Comparison of ENCODE assay signal across 8 cellular contexts in genomic region chrX:22300130-22300529, GRCh38. TPM values are rescaled to one million over a fixed set of nuclear protein-coding genes. Genes with fewer than 3 reads are reported as not detected.
A peak's percentile ranks its signal among the peaks of the same experiment; 100 is the strongest.
DNase-seq lines count a peak whose midpoint lies in the region; ATAC-seq and TF ChIP-seq lines count a peak whose summit lies in the region.

No MANE protein-coding gene starts in this region.

- H3K27ac Mint-ChIP-seq in HFFc6 = no peak overlapping the region
- H3K27ac Mint-ChIP-seq in chondrocyte (ENCODE audit: unreplicated experiment) = peak overlapping the region; percentile 94
- H3K27ac Mint-ChIP-seq in activated naive CD4-positive, alpha-beta T cell treated with anti-CD3 and anti-CD28 coated beads, Interleukin-2, amount 50 U/mL, for 72 hours = no peak overlapping the region

- DNase-seq in DMS 273 (lab: John Stamatoyannopoulos, UW; ENCODE audit: unreplicated experiment) (peak; percentile 86), HFFc6 (peak; percentile 65), NCI-H2196 (lab: John Stamatoyannopoulos, UW; ENCODE audit: unreplicated experiment) (peak; percentile 15), chondrocyte (ENCODE audit: low spot score) (no peak), pons (ENCODE audit: low spot score) (peak; percentile 11), DMS79 (lab: John Stamatoyannopoulos, UW) (no peak)
- no peak for DNase-seq in stimulated activated CD4-positive, alpha-beta T cell treated with anti-CD3 and anti-CD28 coated beads, Interleukin-4, amount 100 ng/mL, for 4 hours
- no peak for DNase-seq in activated naive CD4-positive, alpha-beta T cell treated with anti-CD3 and anti-CD28 coated beads, Interleukin-2, amount 50 U/mL, for 72 hours (ENCODE audit: low spot score in 2 of 2)

- peak overlapping the region; percentile 66 for H3K4me3 Mint-ChIP-seq in HFFc6
- H3K4me3 Mint-ChIP-seq in chondrocyte (ENCODE audit: unreplicated experiment) = peak overlapping the region; percentile 8

- H3K9me3 Mint-ChIP-seq in HFFc6 (no peaks in the 10 kb centered on the region), chondrocyte (ENCODE audit: low read depth) (peaks cover 3% of the 10 kb centered on the region)
- H3K9me3 Mint-ChIP-seq in activated naive CD4-positive, alpha-beta T cell treated with anti-CD3 and anti-CD28 coated beads, Interleukin-2, amount 50 U/mL, for 72 hours = no peaks in the 10 kb centered on the region

- H3K4me1 Mint-ChIP-seq in HFFc6 (ENCODE audit: low read depth) (peaks cover 18% of the 10 kb centered on the region), chondrocyte (ENCODE audit: low read depth) (peaks cover 25% of the 10 kb centered on the region)

- H3K36me3 Mint-ChIP-seq in HFFc6 (ENCODE audit: low read depth) = no peaks in the 10 kb centered on the region
- H3K36me3 Mint-ChIP-seq in chondrocyte (ENCODE audit: low read depth) = no peaks in the 10 kb centered on the region
- H3K36me3 Mint-ChIP-seq in activated naive CD4-positive, alpha-beta T cell treated with anti-CD3 and anti-CD28 coated beads, Interleukin-2, amount 50 U/mL, for 72 hours = no peaks in the 10 kb centered on the region

- H3K27me3 Mint-ChIP-seq in HFFc6 (ENCODE audit: insufficient read depth) = no peaks in the 10 kb centered on the region; the same call in 1 of the 2 replicates
- no peaks in the 10 kb centered on the region for H3K27me3 Mint-ChIP-seq in chondrocyte (ENCODE audit: low read depth)

- no peak for ATAC-seq in activated naive CD4-positive, alpha-beta T cell treated with anti-CD3 and anti-CD28 coated beads, Interleukin-2, amount 50 U/mL, for 72 hours

- TF ChIP-seq CTCF in HFFc6 (IDR thresholded peaks at IDR 0.05) (no peak), chondrocyte (IDR thresholded peaks at IDR 0.05) (no peak)

RNA-seq across cellular contexts. Expression of gene CBLL2, which starts 27.4 kb away (rescaled TPM):
- total RNA-seq in HFFc6 (2021; fragmentation: NEBNext Ultra II Directional; extraction: Animal tissue kit (Norgen Biotek cat#: 25700)) = not detected
- not detected in 3 replicates for total RNA-seq in chondrocyte
- not detected for total RNA-seq in activated naive CD4-positive, alpha-beta T cell treated with anti-CD3 and anti-CD28 coated beads, Interleukin-2, amount 50 U/mL, for 72 hours

Comparison
In these comparisons a context has a peak if more than half of its experiments do, and no peak if none do; other contexts are left out.
1. DNase-seq: peak in DMS 273 (single experiment), HFFc6 (single experiment), NCI-H2196 (single experiment) and pons (single experiment); none in chondrocyte (single experiment), stimulated activated CD4-positive, alpha-beta T cell treated with anti-CD3 and anti-CD28 coated beads, Interleukin-4, amount 100 ng/mL, for 4 hours (0 of 2), activated naive CD4-positive, alpha-beta T cell treated with anti-CD3 and anti-CD28 coated beads, Interleukin-2, amount 50 U/mL, for 72 hours (0 of 2) and DMS79 (single experiment).